ENCODE assay signal across 9 cellular contexts in the genomic region with DNA sequence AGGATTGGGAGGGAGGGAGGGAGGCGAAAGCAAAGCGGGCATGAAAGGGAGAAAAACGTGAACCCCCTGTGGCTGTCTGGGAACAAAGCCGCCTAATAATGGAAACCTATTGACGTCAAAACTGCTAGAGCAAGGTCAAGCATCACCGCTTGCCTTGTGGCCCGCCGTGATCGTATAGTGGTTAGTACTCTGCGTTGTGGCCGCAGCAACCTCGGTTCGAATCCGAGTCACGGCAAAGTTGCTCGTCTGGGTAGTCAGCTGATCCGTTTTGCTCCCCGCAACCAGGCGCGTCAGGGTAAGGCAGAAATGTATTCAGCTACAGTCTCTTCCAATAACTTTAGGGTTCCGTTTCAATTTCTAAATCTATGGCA.
DNase-seq lines count a peak whose midpoint lies in the region; ATAC-seq and FAIRE-seq lines count a peak whose summit lies in the region.
"Had no signal": no experiment of that assay in that cellular context is flagged by ENCODE, and none has a peak within 500 bp of the region (broad histone marks: within the 10 kb centered on the region; RNA-seq: fewer than 3 reads in every experiment).

No MANE protein-coding gene starts in this region.

- peaks cover 23% of the 10 kb centered on the region for H3K4me1 Mint-ChIP-seq in activated T-cell treated with anti-CD3 and anti-CD28 coated beads, Interleukin-2, amount 50 U/mL, for 72 hours (ENCODE audit: low read depth)
- H3K4me1 Mint-ChIP-seq in stimulated activated naive CD8-positive, alpha-beta T cell treated with anti-CD3 and anti-CD28 coated beads, Interleukin-15, Interleukin-2, amounts not matched to agents 100 ng/mL and 50 ng/mL, for 24 hours (ENCODE audit: low read depth) = peaks cover 18% of the 10 kb centered on the region

- peak; percentile 36 to 73 for ATAC-seq in activated T-cell treated with anti-CD3 and anti-CD28 coated beads, Interleukin-2, amount 50 U/mL, for 72 hours (replicated peaks in 1 of 2)
- ATAC-seq in GM18519 (IDR thresholded peaks at IDR 0.05; ENCODE audit: low FRiP score, unreplicated experiment) (no peak), GM21367 (IDR thresholded peaks at IDR 0.05; ENCODE audit: unreplicated experiment) (no peak)

- no peak for FAIRE-seq in GM19239 (lab: Jason Lieb, UNC)

- H3K27ac Mint-ChIP-seq in activated T-cell treated with anti-CD3 and anti-CD28 coated beads, Interleukin-2, amount 50 U/mL, for 72 hours = no peak overlapping the region
- no peak overlapping the region for H3K27ac Mint-ChIP-seq in stimulated activated naive CD8-positive, alpha-beta T cell treated with anti-CD3 and anti-CD28 coated beads, Interleukin-15, Interleukin-2, amounts not matched to agents 100 ng/mL and 50 ng/mL, for 24 hours

- peak overlapping the region; percentile 90 to 91 for H3K4me3 Mint-ChIP-seq in activated T-cell treated with anti-CD3 and anti-CD28 coated beads, Interleukin-2, amount 50 U/mL, for 72 hours
- peak overlapping the region; percentile 79 for H3K4me3 Mint-ChIP-seq in stimulated activated naive CD8-positive, alpha-beta T cell treated with anti-CD3 and anti-CD28 coated beads, Interleukin-15, Interleukin-2, amounts not matched to agents 100 ng/mL and 50 ng/mL, for 24 hours

- H3K36me3 Mint-ChIP-seq in activated T-cell treated with anti-CD3 and anti-CD28 coated beads, Interleukin-2, amount 50 U/mL, for 72 hours (ENCODE audit: insufficient read depth in 2 of 2) = peaks cover 2 to 3% of the 10 kb centered on the region in 2 donors
- H3K36me3 Mint-ChIP-seq in stimulated activated naive CD8-positive, alpha-beta T cell treated with anti-CD3 and anti-CD28 coated beads, Interleukin-15, Interleukin-2, amounts not matched to agents 100 ng/mL and 50 ng/mL, for 24 hours (ENCODE audit: low read depth) = no peaks in the 10 kb centered on the region

- no peaks in the 10 kb centered on the region for H3K9me3 Mint-ChIP-seq in activated T-cell treated with anti-CD3 and anti-CD28 coated beads, Interleukin-2, amount 50 U/mL, for 72 hours
- H3K9me3 Mint-ChIP-seq in stimulated activated naive CD8-positive, alpha-beta T cell treated with anti-CD3 and anti-CD28 coated beads, Interleukin-15, Interleukin-2, amounts not matched to agents 100 ng/mL and 50 ng/mL, for 24 hours = no peaks in the 10 kb centered on the region

- peak; percentile 47 for DNase-seq in activated CD4-positive, alpha-beta T cell treated with anti-CD3 and anti-CD28 coated beads for 48 hours
- no peak for DNase-seq in activated CD4-positive, alpha-beta T cell treated with anti-CD3 and anti-CD28 coated beads, Interleukin-2, amount 50 U/mL, for 4 hours
- peak; percentile 31 to 46 for DNase-seq in activated T-cell treated with anti-CD3 and anti-CD28 coated beads, Interleukin-2, amount 50 U/mL, for 72 hours
- DNase-seq in left kidney (ENCODE audit: low read depth, low spot score) = peak; percentile 52
- no peak for DNase-seq in GM19239 (ENCODE audit: insufficient read length, low spot score)
- DNase-seq: GOT3 had no signal

- peaks cover 60% of the 10 kb centered on the region for H3K27me3 Mint-ChIP-seq in activated T-cell treated with anti-CD3 and anti-CD28 coated beads, Interleukin-2, amount 50 U/mL, for 72 hours (ENCODE audit: low read depth)
- peaks cover 81% of the 10 kb centered on the region for H3K27me3 Mint-ChIP-seq in stimulated activated naive CD8-positive, alpha-beta T cell treated with anti-CD3 and anti-CD28 coated beads, Interleukin-15, Interleukin-2, amounts not matched to agents 100 ng/mL and 50 ng/mL, for 24 hours

Comparison
In these comparisons a context has a peak if more than half of its experiments do, and no peak if none do; other contexts are left out.
1. DNase-seq: peak in activated CD4-positive, alpha-beta T cell treated with anti-CD3 and anti-CD28 coated beads for 48 hours (single experiment), activated T-cell treated with anti-CD3 and anti-CD28 coated beads, Interleukin-2, amount 50 U/mL, for 72 hours (2 of 2) and left kidney (single experiment); none in activated CD4-positive, alpha-beta T cell treated with anti-CD3 and anti-CD28 coated beads, Interleukin-2, amount 50 U/mL, for 4 hours (0 of 2) and GM19239 (single experiment).
2. ATAC-seq: peak in activated T-cell treated with anti-CD3 and anti-CD28 coated beads, Interleukin-2, amount 50 U/mL, for 72 hours (2 of 2); none in GM18519 (single experiment) and GM21367 (single experiment).